ENCODE assay signal across 10 cellular contexts in genomic region chr19:42048992-42049391, GRCh38. TPM values are rescaled to one million over a fixed set of nuclear protein-coding genes. Genes with fewer than 3 reads are reported as not detected.
DNase-seq lines count a peak whose midpoint lies in the region; ATAC-seq lines count a peak whose summit lies in the region.
"Had no signal": no experiment of that assay in that cellular context is flagged by ENCODE, and none has a peak within 500 bp of the region (broad histone marks: within the 10 kb centered on the region; RNA-seq: fewer than 3 reads in every experiment).

No MANE protein-coding gene starts in this region.

- peaks cover 25% of the 10 kb centered on the region for H3K4me1 Mint-ChIP-seq in activated T-cell treated with anti-CD3 and anti-CD28 coated beads, Interleukin-2, amount 50 U/mL, for 24 hours (ENCODE audit: low read depth)
- peaks cover 18% of the 10 kb centered on the region for H3K4me1 Mint-ChIP-seq in activated naive CD8-positive, alpha-beta T cell treated with anti-CD3 and anti-CD28 coated beads, Interleukin-2, amount 50 U/mL, for 24 hours
- peaks cover 9% of the 10 kb centered on the region for H3K4me1 Mint-ChIP-seq in stimulated activated memory B cell treated with anti-CD40 and anti-IgM and Interleukin-4, amounts not matched to agents 10 μg/mL and 1 μg/mL and 100 μg/mL, for 72 hours

- no peak for DNase-seq in activated T-cell treated with anti-CD3 and anti-CD28 coated beads, Interleukin-2, amount 50 U/mL, for 24 hours
- DNase-seq in activated T-cell treated with anti-CD3 and anti-CD28 coated beads, Interleukin-2, amount 50 U/mL, for 48 hours = no peak
- peak; percentile 49 for DNase-seq in NCI-H2029 (lab: John Stamatoyannopoulos, UW)
- peak; percentile 12 for DNase-seq in activated naive CD8-positive, alpha-beta T cell treated with anti-CD3 and anti-CD28 coated beads, Interleukin-2, amount 50 U/mL, for 24 hours
- no peak for DNase-seq in occipital lobe (lab: John Stamatoyannopoulos, UW)
- DNase-seq: activated CD4-positive, CD25-positive, alpha-beta regulatory T cell; NCI-H1694 had no signal

- no peaks in the 10 kb centered on the region for H3K9me3 Mint-ChIP-seq in activated T-cell treated with anti-CD3 and anti-CD28 coated beads, Interleukin-2, amount 50 U/mL, for 24 hours
- no peaks in the 10 kb centered on the region for H3K9me3 Mint-ChIP-seq in activated naive CD8-positive, alpha-beta T cell treated with anti-CD3 and anti-CD28 coated beads, Interleukin-2, amount 50 U/mL, for 24 hours
- no peaks in the 10 kb centered on the region for H3K9me3 Mint-ChIP-seq in stimulated activated memory B cell treated with anti-CD40 and anti-IgM and Interleukin-4, amounts not matched to agents 10 μg/mL and 1 μg/mL and 100 μg/mL, for 72 hours

- peak overlapping the region; percentile 16 for H3K4me3 Mint-ChIP-seq in activated T-cell treated with anti-CD3 and anti-CD28 coated beads, Interleukin-2, amount 50 U/mL, for 24 hours
- peak overlapping the region; percentile 52 for H3K4me3 Mint-ChIP-seq in activated naive CD8-positive, alpha-beta T cell treated with anti-CD3 and anti-CD28 coated beads, Interleukin-2, amount 50 U/mL, for 24 hours
- peak overlapping the region; percentile 54 for H3K4me3 Mint-ChIP-seq in stimulated activated memory B cell treated with anti-CD40 and anti-IgM and Interleukin-4, amounts not matched to agents 10 μg/mL and 1 μg/mL and 100 μg/mL, for 72 hours

- no peaks in the 10 kb centered on the region for H3K27me3 Mint-ChIP-seq in activated T-cell treated with anti-CD3 and anti-CD28 coated beads, Interleukin-2, amount 50 U/mL, for 24 hours
- no peaks in the 10 kb centered on the region for H3K27me3 Mint-ChIP-seq in activated naive CD8-positive, alpha-beta T cell treated with anti-CD3 and anti-CD28 coated beads, Interleukin-2, amount 50 U/mL, for 24 hours
- peaks cover 19% of the 10 kb centered on the region for H3K27me3 Mint-ChIP-seq in stimulated activated memory B cell treated with anti-CD40 and anti-IgM and Interleukin-4, amounts not matched to agents 10 μg/mL and 1 μg/mL and 100 μg/mL, for 72 hours

- no peaks in the 10 kb centered on the region for H3K36me3 Mint-ChIP-seq in activated T-cell treated with anti-CD3 and anti-CD28 coated beads, Interleukin-2, amount 50 U/mL, for 24 hours (ENCODE audit: low read depth)
- no peaks in the 10 kb centered on the region for H3K36me3 Mint-ChIP-seq in activated naive CD8-positive, alpha-beta T cell treated with anti-CD3 and anti-CD28 coated beads, Interleukin-2, amount 50 U/mL, for 24 hours (ENCODE audit: low read depth)
- no peaks in the 10 kb centered on the region for H3K36me3 Mint-ChIP-seq in stimulated activated memory B cell treated with anti-CD40 and anti-IgM and Interleukin-4, amounts not matched to agents 10 μg/mL and 1 μg/mL and 100 μg/mL, for 72 hours

- H3K27ac Mint-ChIP-seq in activated T-cell treated with anti-CD3 and anti-CD28 coated beads, Interleukin-2, amount 50 U/mL, for 24 hours = no peak overlapping the region
- H3K27ac Mint-ChIP-seq in activated naive CD8-positive, alpha-beta T cell treated with anti-CD3 and anti-CD28 coated beads, Interleukin-2, amount 50 U/mL, for 24 hours = peak overlapping the region; percentile 20
- peak overlapping the region; percentile 43 for H3K27ac Mint-ChIP-seq in stimulated activated memory B cell treated with anti-CD40 and anti-IgM and Interleukin-4, amounts not matched to agents 10 μg/mL and 1 μg/mL and 100 μg/mL, for 72 hours

- ATAC-seq in activated naive CD8-positive, alpha-beta T cell treated with anti-CD3 and anti-CD28 coated beads, Interleukin-2, amount 50 U/mL, for 24 hours = no peak
- ATAC-seq in stimulated activated memory B cell treated with anti-CD40 and anti-IgM and Interleukin-4, amounts not matched to agents 10 μg/mL and 1 μg/mL and 100 μg/mL, for 72 hours = no peak
- no peak for ATAC-seq in HG02840 (IDR thresholded peaks at IDR 0.05; ENCODE audit: low FRiP score, unreplicated experiment)
- no peak for ATAC-seq in GM18519 (IDR thresholded peaks at IDR 0.05; ENCODE audit: low FRiP score, unreplicated experiment)

RNA-seq across cellular contexts. Expression of gene GRIK5, which starts 21.0 kb away (rescaled TPM):
- 20.0 TPM for total RNA-seq in occipital lobe

RNA-seq across cellular contexts. Expression of gene ZNF574, which starts 27.0 kb away (rescaled TPM):
- 11.1 TPM for total RNA-seq in occipital lobe

RNA-seq across cellular contexts. Expression of gene ATP1A3, which starts 55.0 kb away (rescaled TPM):
- 153 TPM for total RNA-seq in occipital lobe

Comparison
In these comparisons a context has a peak if more than half of its experiments do, and no peak if none do; other contexts are left out.
1. DNase-seq: peak in NCI-H2029 (single experiment) and activated naive CD8-positive, alpha-beta T cell treated with anti-CD3 and anti-CD28 coated beads, Interleukin-2, amount 50 U/mL, for 24 hours (single experiment); none in activated T-cell treated with anti-CD3 and anti-CD28 coated beads, Interleukin-2, amount 50 U/mL, for 24 hours (single experiment), activated T-cell treated with anti-CD3 and anti-CD28 coated beads, Interleukin-2, amount 50 U/mL, for 48 hours (0 of 2) and occipital lobe (single experiment).
2. Peak in every context shown above with its lines, with median percentiles within 50 percentile points of each other: H3K4me3 Mint-ChIP-seq.